Comparison of ENCODE assay signal across 19 cellular contexts in the genomic region with DNA sequence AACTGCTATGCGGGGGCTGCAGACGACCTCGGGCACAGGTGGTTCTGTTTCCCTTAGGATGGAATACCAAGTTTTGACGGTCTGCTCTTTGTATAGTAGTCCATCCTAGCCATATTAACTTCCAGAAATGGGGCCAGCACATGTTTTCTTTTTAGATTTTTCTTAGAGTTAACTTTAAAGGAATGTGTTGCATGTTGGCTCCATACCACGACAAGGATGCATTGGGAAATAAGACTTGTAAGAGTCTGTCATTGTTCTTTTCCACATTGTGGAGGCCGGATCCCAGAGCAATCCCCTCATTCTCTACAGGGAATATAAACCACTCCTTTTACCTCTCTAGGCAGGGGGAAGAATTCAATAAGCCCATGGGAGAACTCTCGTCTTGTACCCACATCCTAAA.
"Had no signal": no experiment of that assay in that cellular context is flagged by ENCODE, and none has a peak within 500 bp of the region (broad histone marks: within the 10 kb centered on the region; RNA-seq: fewer than 3 reads in every experiment).

No MANE protein-coding gene starts in this region.

- H3K4me3 ChIP-seq: gastroesophageal sphincter, mucosa of descending colon, ovary, right atrium auricular region, sigmoid colon, skin epidermis, thoracic aorta, transverse colon had no signal

- DNase-seq: effector memory CD4-positive, alpha-beta T cell; glutamatergic neuron; islet precursor cell; mammary epithelial cell; mucosa of descending colon; naive thymus-derived CD8-positive, alpha-beta T cell; ovary; sigmoid colon; stimulated activated CD4-positive, alpha-beta T cell treated with anti-CD3 and anti-CD28 coated beads, Interleukin-2, amount 100 ng/mL, for 24 hours; stimulated activated CD4-positive, alpha-beta T cell treated with anti-CD3 and anti-CD28 coated beads, Interleukin-4, amount 100 ng/mL, for 4 hours; stimulated activated naive B cell treated with anti-CD40 and anti-IgM and Interleukin-4, amounts not matched to agents 10 μg/mL and 1 μg/mL and 100 μg/mL, for 72 hours; stimulated activated naive CD8-positive, alpha-beta T cell treated with anti-CD3 and anti-CD28 coated beads, Interleukin-15, amount 100 ng/mL, for 72 hours; transverse colon had no signal

- H3K36me3 ChIP-seq: gastroesophageal sphincter, ovary, right atrium auricular region, sigmoid colon, thoracic aorta, transverse colon had no signal

- H3K27me3 ChIP-seq: gastroesophageal sphincter, ovary, right atrium auricular region, sigmoid colon, transverse colon had no signal

- ATAC-seq: esophagus mucosa; gastroesophageal sphincter; left lobe of liver; mucosa of descending colon; naive thymus-derived CD8-positive, alpha-beta T cell; stimulated activated naive B cell treated with anti-CD40 and anti-IgM and Interleukin-4, amounts not matched to agents 10 μg/mL and 1 μg/mL and 100 μg/mL, for 72 hours; stimulated activated naive CD8-positive, alpha-beta T cell treated with anti-CD3 and anti-CD28 coated beads, Interleukin-15, amount 100 ng/mL, for 72 hours had no signal

- H3K4me1 ChIP-seq: right atrium auricular region, transverse colon had no signal

- H3K9me3 ChIP-seq: gastroesophageal sphincter, mucosa of descending colon, ovary, right atrium auricular region, sigmoid colon, thoracic aorta, transverse colon had no signal
